In genomic region chr6:161374971-161375873, GRCh38 we compare ENCODE assay signal across 8 cellular contexts.
DNase-seq lines count a peak whose midpoint lies in the region; ATAC-seq and TF ChIP-seq lines count a peak whose summit lies in the region.

No MANE protein-coding gene starts in this region.

- H3K27me3 ChIP-seq in H9 (ENCODE audit: insufficient read depth, low read length) (no peaks in the 10 kb centered on the region), hepatocyte (no peaks in the 10 kb centered on the region)

- H3K9me2 ChIP-seq in hepatocyte (replicated peaks; ENCODE audit: insufficient read depth), result no peaks in the 10 kb centered on the region

- peak; percentile 56 for TF ChIP-seq CTCF in H9 (conservative IDR thresholded peaks at IDR 0.05)
- TF ChIP-seq CTCF in fibroblast of mammary gland (conservative IDR thresholded peaks at IDR 0.05; ENCODE audit: control insufficient read depth, insufficient read depth, low read depth, low read length), result no peak
- peak; percentile 51 for TF ChIP-seq CTCF in progenitor cell of endocrine pancreas (IDR thresholded peaks at IDR 0.05; ENCODE audit: unreplicated experiment)
- TF ChIP-seq CTCF in hepatocyte (IDR thresholded peaks at IDR 0.05; ENCODE audit: poor library complexity), result no peak

- H3K9me3 Mint-ChIP-seq in H9 (no peaks in the 10 kb centered on the region), progenitor cell of endocrine pancreas (ENCODE audit: low read depth) (no peaks in the 10 kb centered on the region)

- peaks cover 3 to 8% of the 10 kb centered on the region in 2 experiments; a peak in 3 of 4 replicates for H3K4me1 Mint-ChIP-seq in H9
- peaks cover 4% of the 10 kb centered on the region for H3K4me1 Mint-ChIP-seq in progenitor cell of endocrine pancreas (ENCODE audit: low read depth)

- H4K5ac ChIP-seq in H9 (ENCODE audit: insufficient read length, low read depth, low read length), result no peak overlapping the region

- H3K56ac ChIP-seq in H9 (ENCODE audit: insufficient read length, low read depth, low read length), result no peak overlapping the region

- H3K4me3 Mint-ChIP-seq in H9, result no peak overlapping the region
- no peak overlapping the region for H3K4me3 Mint-ChIP-seq in progenitor cell of endocrine pancreas (ENCODE audit: low read depth)

- no peaks in the 10 kb centered on the region for H4K20me1 ChIP-seq in H9 (ENCODE audit: control insufficient read depth, insufficient read depth, insufficient read length)
- H4K20me1 ChIP-seq in hepatocyte (ENCODE audit: insufficient read depth, poor library complexity, severe bottlenecking), result no peaks in the 10 kb centered on the region

- H3K36me3 Mint-ChIP-seq in H9 (ENCODE audit: insufficient read depth in 1 of 3, low read depth in 3 of 3) (no peaks in the 10 kb centered on the region), progenitor cell of endocrine pancreas (ENCODE audit: insufficient read depth) (no peaks in the 10 kb centered on the region)

- no peak overlapping the region for H3K27ac ChIP-seq in H9 (ENCODE audit: insufficient read length, low read depth, low read length)
- H3K27ac ChIP-seq in hepatocyte, result no peak overlapping the region

- H3K4me3 ChIP-seq in fibroblast of mammary gland (ENCODE audit: control insufficient read depth, low read depth, low read length) (no peak overlapping the region), hepatocyte (no peak overlapping the region)

- no peak overlapping the region for H3K9ac ChIP-seq in H9 (ENCODE audit: extremely low read depth, insufficient read length, low read length)

- H3K18ac ChIP-seq in H9 (ENCODE audit: insufficient read length, low read depth, low read length), result no peak overlapping the region

- H3K79me1 ChIP-seq in H9 (ENCODE audit: insufficient read depth, low read depth, low read length, poor library complexity, severe bottlenecking), result no peaks in the 10 kb centered on the region

- ATAC-seq in GM18873 (IDR thresholded peaks at IDR 0.05; ENCODE audit: low FRiP score, unreplicated experiment) (no peak), GM21786 (IDR thresholded peaks at IDR 0.05; ENCODE audit: unreplicated experiment) (no peak)

- no peak overlapping the region for H4K91ac ChIP-seq in H9 (ENCODE audit: insufficient read length, low read depth, low read length)

- H3K9me3 ChIP-seq in H9 (ENCODE audit: control insufficient read depth, low read depth, low read length) (no peaks in the 10 kb centered on the region), hepatocyte (ENCODE audit: low read depth) (no peaks in the 10 kb centered on the region)

- H2AFZ ChIP-seq in H9 (ENCODE audit: low read length) (no peak overlapping the region), hepatocyte (no peak overlapping the region)

- no peaks in the 10 kb centered on the region for H3K36me3 ChIP-seq in hepatocyte (replicated peaks; ENCODE audit: insufficient read depth, low read depth)

- H2BK5ac ChIP-seq in H9 (ENCODE audit: insufficient read length, low read length), result no peak overlapping the region

- H3K4me2 ChIP-seq in H9 (ENCODE audit: insufficient read depth, insufficient read length, low read length) (no peak overlapping the region), hepatocyte (no peak overlapping the region)

- no peak overlapping the region for H2BK12ac ChIP-seq in H9 (ENCODE audit: insufficient read length, low read depth, low read length)

- no peak overlapping the region for H3K14ac ChIP-seq in H9 (ENCODE audit: insufficient read depth, low read length)

- H3K27me3 Mint-ChIP-seq in H9 (ENCODE audit: low read depth) (peaks cover 3% of the 10 kb centered on the region; the same call in 1 of the 2 replicates), progenitor cell of endocrine pancreas (peaks cover 9% of the 10 kb centered on the region)

- H4K8ac ChIP-seq in H9 (replicated peaks; ENCODE audit: insufficient read length, low read depth, low read length), result no peak overlapping the region

- no peak overlapping the region for H2BK15ac ChIP-seq in H9 (ENCODE audit: low read depth, low read length)

- no CpG with 5 or more reads among the region's 32 CpGs for WGBS in H9 (ENCODE audit: extremely low coverage, insufficient read length, low lambda C conversion rate)
- 81% methylated on average over 29 of the region's 32 CpGs for WGBS in hepatocyte (ENCODE audit: low lambda C conversion rate, missing lambda C conversion rate)

- no peak overlapping the region for H3K23ac ChIP-seq in H9 (ENCODE audit: insufficient read length, low read depth, low read length)

- H3K27ac Mint-ChIP-seq in H9 (peak overlapping the region in 1 of 3 experiments; percentile 28; a peak in 2 of 7 replicates), progenitor cell of endocrine pancreas (no peak overlapping the region)

- H3K79me2 ChIP-seq in H9 (ENCODE audit: insufficient read depth, low read length) (no peaks in the 10 kb centered on the region), hepatocyte (no peaks in the 10 kb centered on the region)

- H2BK20ac ChIP-seq in H9 (ENCODE audit: low read depth, low read length, poor library complexity, severe bottlenecking), result no peak overlapping the region

- no peak overlapping the region for H3T11ph ChIP-seq in H9 (ENCODE audit: low read length)

- no peak overlapping the region for H3K4ac ChIP-seq in H9 (ENCODE audit: low read depth, low read length)

- in situ Hi-C loops in ACHN (cut with HindIII; ENCODE audit: low pct_ligation_motif_present, low pct_unique_long_range_greater_than_20kb, low sequenced_read_pairs), result no loop called here

- H2BK120ac ChIP-seq in H9 (ENCODE audit: low read depth, low read length, poor library complexity, severe bottlenecking), result no peak overlapping the region

- H3K4me1 ChIP-seq in H9 (ENCODE audit: insufficient read depth, low read length) (no peaks in the 10 kb centered on the region), hepatocyte (ENCODE audit: insufficient read depth) (peaks cover 5% of the 10 kb centered on the region)

- DNase-seq in H9 (peak; percentile 73), RPMI7951 (ENCODE audit: low read depth) (peak; percentile 84), fibroblast of mammary gland (ENCODE audit: low read depth) (peak; percentile 28), progenitor cell of endocrine pancreas (ENCODE audit: low spot score, unreplicated experiment) (no peak), ACHN (no peak), hepatocyte (ENCODE audit: low spot score) (no peak)

- H3K23me2 ChIP-seq in H9 (ENCODE audit: insufficient read length, low read depth, low read length, poor library complexity, severe bottlenecking), result no peaks in the 10 kb centered on the region

- H2AK5ac ChIP-seq in H9 (ENCODE audit: insufficient read length, low read length), result no peak overlapping the region

Comparison
In these comparisons a context has a peak if more than half of its experiments do, and no peak if none do; other contexts are left out.
1. DNase-seq: peak in H9 (single experiment), RPMI7951 (single experiment) and fibroblast of mammary gland (single experiment); none in progenitor cell of endocrine pancreas (single experiment), ACHN (single experiment) and hepatocyte (single experiment).
2. CTCF ChIP-seq: peak in H9 (single experiment) and progenitor cell of endocrine pancreas (single experiment); none in fibroblast of mammary gland (single experiment) and hepatocyte (single experiment).